In genomic region chr5:264346-264745, GRCh38 we compare ENCODE assay signal across 14 cellular contexts. TPM values are rescaled to one million over a fixed set of nuclear protein-coding genes. Genes with fewer than 3 reads are reported as not detected.
DNase-seq lines count a peak whose midpoint lies in the region; ATAC-seq and TF ChIP-seq lines count a peak whose summit lies in the region.
"Had no signal": no experiment of that assay in that cellular context is flagged by ENCODE, and none has a peak within 500 bp of the region (broad histone marks: within the 10 kb centered on the region; RNA-seq: fewer than 3 reads in every experiment).

No MANE protein-coding gene starts in this region.

- peaks cover 53% of the 10 kb centered on the region for H3K36me3 Mint-ChIP-seq in activated T-cell treated with anti-CD3 and anti-CD28 coated beads, Interleukin-2, amount 50 U/mL, for 24 hours (ENCODE audit: low read depth)
- H3K36me3 Mint-ChIP-seq in activated T-cell treated with anti-CD3 and anti-CD28 coated beads, Interleukin-2, amount 50 U/mL, for 4 hours (ENCODE audit: insufficient read depth), result peaks cover 20% of the 10 kb centered on the region
- peaks cover 13% of the 10 kb centered on the region for H3K36me3 Mint-ChIP-seq in endothelial cell (ENCODE audit: low read depth, unreplicated experiment)

- H2BK15ac ChIP-seq in mesenchymal stem cell (ENCODE audit: low read depth, poor library complexity, severe bottlenecking), result peak overlapping the region; percentile 12

- intact Hi-C loops in thyroid gland (cut with DNase I), result no loop called here

- peak overlapping the region; percentile 56 for H4K8ac ChIP-seq in mesenchymal stem cell (ENCODE audit: low read length)

- peak overlapping the region in 1 of 2 experiments; percentile 23 for H3K23ac ChIP-seq in mesenchymal stem cell (ENCODE audit: low read length in 2 of 2)

- H3K9ac ChIP-seq in mesenchymal stem cell (ENCODE audit: low read length), result peak overlapping the region; percentile 59

- peaks cover 11% of the 10 kb centered on the region for H3K4me1 ChIP-seq in mesenchymal stem cell (ENCODE audit: control insufficient read depth, insufficient read depth, low read depth, low read length)
- peaks cover 12 to 15% of the 10 kb centered on the region in 2 donors for H3K4me1 ChIP-seq in thyroid gland

- no peak overlapping the region for H3K4me2 ChIP-seq in mesenchymal stem cell (ENCODE audit: low read length, poor library complexity, severe bottlenecking)

- TF ChIP-seq POLR2A in thyroid gland (IDR thresholded peaks at IDR 0.05), result no peak

- peak overlapping the region; percentile 65 for H2BK120ac ChIP-seq in mesenchymal stem cell (ENCODE audit: low read depth, low read length)

- H3K36me3 ChIP-seq in mesenchymal stem cell (ENCODE audit: control insufficient read depth in 1 of 2, insufficient read depth in 2 of 2, low read depth in 1 of 2, low read length in 2 of 2) (peaks cover 3 to 36% of the 10 kb centered on the region in 2 experiments), thyroid gland (no peaks in the 10 kb centered on the region)

- H3K27ac Mint-ChIP-seq in activated T-cell treated with anti-CD3 and anti-CD28 coated beads, Interleukin-2, amount 50 U/mL, for 24 hours, result peak overlapping the region; percentile 45
- H3K27ac Mint-ChIP-seq in endothelial cell (ENCODE audit: unreplicated experiment), result no peak overlapping the region
- H3K27ac Mint-ChIP-seq: activated CD4-positive, alpha-beta memory T cell treated with anti-CD3 and anti-CD28 coated beads for 36 hours; natural killer cell treated with Interleukin-12 subunit alpha and Interleukin-12 subunit beta and Interleukin-15 and Interleukin-18, amount 100 ng/mL, for 72 hours had no signal

- H2BK12ac ChIP-seq in mesenchymal stem cell (ENCODE audit: low read length in 2 of 2), result peak overlapping the region; percentile 22 to 97

- H3K9me3 Mint-ChIP-seq in activated T-cell treated with anti-CD3 and anti-CD28 coated beads, Interleukin-2, amount 50 U/mL, for 24 hours, result no peaks in the 10 kb centered on the region
- H3K9me3 Mint-ChIP-seq in activated T-cell treated with anti-CD3 and anti-CD28 coated beads, Interleukin-2, amount 50 U/mL, for 4 hours, result no peaks in the 10 kb centered on the region
- no peaks in the 10 kb centered on the region for H3K9me3 Mint-ChIP-seq in endothelial cell (ENCODE audit: unreplicated experiment)
- H3K9me3 Mint-ChIP-seq: natural killer cell treated with Interleukin-12 subunit alpha and Interleukin-12 subunit beta and Interleukin-15 and Interleukin-18, amount 100 ng/mL, for 72 hours had no signal

- no peak overlapping the region for H2AFZ ChIP-seq in mesenchymal stem cell (ENCODE audit: low read depth, low read length)

- peaks cover 5% of the 10 kb centered on the region for H3K79me1 ChIP-seq in mesenchymal stem cell (replicated peaks; ENCODE audit: low read length, poor library complexity, severe bottlenecking)

- 81% methylated on average over 8 of the region's 11 CpGs for WGBS in mesenchymal stem cell
- WGBS in thyroid gland, 2 donors, result 96% methylated on average over 11 of the region's 11 CpGs

- peak overlapping the region; percentile 68 for H3K27ac ChIP-seq in mesenchymal stem cell (ENCODE audit: low read length, poor library complexity, severe bottlenecking)
- peak overlapping the region; percentile 63 to 89 (median 81) for H3K27ac ChIP-seq in thyroid gland

- H3K27me3 ChIP-seq in mesenchymal stem cell (ENCODE audit: control insufficient read depth in 1 of 2, insufficient read depth in 1 of 2, low read length in 2 of 2) (no peaks in the 10 kb centered on the region), thyroid gland (no peaks in the 10 kb centered on the region)

- H3K4me3 Mint-ChIP-seq in activated T-cell treated with anti-CD3 and anti-CD28 coated beads, Interleukin-2, amount 50 U/mL, for 24 hours, result no peak overlapping the region
- H3K4me3 Mint-ChIP-seq in activated T-cell treated with anti-CD3 and anti-CD28 coated beads, Interleukin-2, amount 50 U/mL, for 4 hours, result no peak overlapping the region
- peak overlapping the region; percentile 47 for H3K4me3 Mint-ChIP-seq in endothelial cell (ENCODE audit: unreplicated experiment)
- H3K4me3 Mint-ChIP-seq: activated CD4-positive, alpha-beta memory T cell treated with anti-CD3 and anti-CD28 coated beads for 36 hours; natural killer cell treated with Interleukin-12 subunit alpha and Interleukin-12 subunit beta and Interleukin-15 and Interleukin-18, amount 100 ng/mL, for 72 hours had no signal

- H4K91ac ChIP-seq in mesenchymal stem cell (ENCODE audit: low read length), result peak overlapping the region; percentile 96

- H3K18ac ChIP-seq in mesenchymal stem cell (ENCODE audit: low read depth in 1 of 2, low read length in 2 of 2), result peak overlapping the region; percentile 40 to 81

- peak overlapping the region; percentile 79 for H2AK5ac ChIP-seq in mesenchymal stem cell (ENCODE audit: low read length, severe bottlenecking)

- H3K27me3 Mint-ChIP-seq in activated T-cell treated with anti-CD3 and anti-CD28 coated beads, Interleukin-2, amount 50 U/mL, for 24 hours, result no peaks in the 10 kb centered on the region
- H3K27me3 Mint-ChIP-seq in activated T-cell treated with anti-CD3 and anti-CD28 coated beads, Interleukin-2, amount 50 U/mL, for 4 hours (ENCODE audit: low read depth), result no peaks in the 10 kb centered on the region
- H3K27me3 Mint-ChIP-seq in endothelial cell (ENCODE audit: unreplicated experiment), result peaks cover 7% of the 10 kb centered on the region
- H3K27me3 Mint-ChIP-seq: activated CD4-positive, alpha-beta memory T cell treated with anti-CD3 and anti-CD28 coated beads for 36 hours; natural killer cell treated with Interleukin-12 subunit alpha and Interleukin-12 subunit beta and Interleukin-15 and Interleukin-18, amount 100 ng/mL, for 72 hours had no signal

- no peak for DNase-seq in activated T-cell treated with anti-CD3 and anti-CD28 coated beads, Interleukin-2, amount 50 U/mL, for 24 hours
- DNase-seq in activated T-cell treated with anti-CD3 and anti-CD28 coated beads, Interleukin-2, amount 50 U/mL, for 4 hours, result no peak
- DNase-seq in endothelial cell (ENCODE audit: low spot score) (no peak), mesenchymal stem cell (no peak), thyroid gland (no peak), UCSD-AML1 (lab: John Stamatoyannopoulos, UW; ENCODE audit: unreplicated experiment) (no peak), NCI-H2196 (lab: John Stamatoyannopoulos, UW; ENCODE audit: unreplicated experiment) (no peak)
- DNase-seq: activated CD4-positive, alpha-beta memory T cell treated with anti-CD3 and anti-CD28 coated beads for 36 hours; activated naive CD4-positive, alpha-beta T cell; KBM-7; NCI-H1436; NCI-H69 had no signal

- peaks cover 9% of the 10 kb centered on the region for H3K4me1 Mint-ChIP-seq in activated T-cell treated with anti-CD3 and anti-CD28 coated beads, Interleukin-2, amount 50 U/mL, for 24 hours (ENCODE audit: low read depth)
- H3K4me1 Mint-ChIP-seq in activated T-cell treated with anti-CD3 and anti-CD28 coated beads, Interleukin-2, amount 50 U/mL, for 4 hours (ENCODE audit: low read depth), result peaks cover 3% of the 10 kb centered on the region
- H3K4me1 Mint-ChIP-seq in endothelial cell (ENCODE audit: unreplicated experiment), result no peaks in the 10 kb centered on the region

- H3K9me3 ChIP-seq in mesenchymal stem cell (ENCODE audit: control insufficient read depth, low read length) (no peaks in the 10 kb centered on the region), thyroid gland (no peaks in the 10 kb centered on the region)

- peak overlapping the region; percentile 47 for H2BK5ac ChIP-seq in mesenchymal stem cell (ENCODE audit: low read depth, low read length, poor library complexity, severe bottlenecking)

- peak overlapping the region in 1 of 2 experiments; percentile 78 for H3K4ac ChIP-seq in mesenchymal stem cell (ENCODE audit: low read depth in 1 of 2, low read length in 2 of 2)

- no peak for ATAC-seq in activated T-cell treated with anti-CD3 and anti-CD28 coated beads, Interleukin-2, amount 50 U/mL, for 4 hours
- no peak for ATAC-seq in GM19035 (IDR thresholded peaks at IDR 0.05; ENCODE audit: unreplicated experiment)
- ATAC-seq: natural killer cell treated with Interleukin-12 subunit alpha and Interleukin-12 subunit beta and Interleukin-15 and Interleukin-18, amount 100 ng/mL, for 72 hours had no signal

- TF ChIP-seq CTCF in endothelial cell (IDR thresholded peaks at IDR 0.05; ENCODE audit: unreplicated experiment), result no peak
- no peak for TF ChIP-seq CTCF in thyroid gland (IDR thresholded peaks at IDR 0.05)

- H3K14ac ChIP-seq in mesenchymal stem cell (ENCODE audit: low read length in 2 of 2), result peak overlapping the region in 1 of 2 experiments; percentile 92

- H3K4me3 ChIP-seq in mesenchymal stem cell (ENCODE audit: insufficient read depth in 1 of 2, low read depth in 1 of 2, low read length in 2 of 2) (no peak overlapping the region), thyroid gland (replicated peaks in 1 of 3) (no peak overlapping the region)

RNA-seq across cellular contexts. Expression of gene PDCD6, which starts 7.1 kb away (rescaled TPM):
- 100 to 1,000 TPM in 2 of 3 donors, 10 to 100 TPM in 1; 98.9 to 107 (median 101) TPM for total RNA-seq in activated T-cell treated with anti-CD3 and anti-CD28 coated beads, Interleukin-2, amount 50 U/mL, for 4 hours
- total RNA-seq in endothelial cell (ENCODE audit: unreplicated experiment) (101 TPM), thyroid gland (100 to 1,000 TPM; 111 to 134 (median 124) TPM)
- polyA plus RNA-seq in mesenchymal stem cell (2013, experiment 1 of 2), result 71.0 TPM
- 74.3 TPM for polyA plus RNA-seq in mesenchymal stem cell (2013, experiment 2 of 2)

RNA-seq across cellular contexts. Expression of gene SDHA, which starts 46.2 kb away (rescaled TPM):
- total RNA-seq in activated T-cell treated with anti-CD3 and anti-CD28 coated beads, Interleukin-2, amount 50 U/mL, for 4 hours, result 100 to 1,000 TPM in 2 of 3 donors, 10 to 100 TPM in 1; 73.1 to 120 (median 104) TPM
- total RNA-seq in endothelial cell (ENCODE audit: unreplicated experiment), result 73.5 TPM
- 101 TPM for polyA plus RNA-seq in mesenchymal stem cell (2013, experiment 1 of 2)
- polyA plus RNA-seq in mesenchymal stem cell (2013, experiment 2 of 2), result 110 TPM
- total RNA-seq in thyroid gland, result 100 to 1,000 TPM in 1 of 4 donors, 10 to 100 TPM in 3; 86.9 to 102 (median 92.2) TPM

RNA-seq across cellular contexts. Expression of gene CCDC127, which starts 46.4 kb away (rescaled TPM):
- total RNA-seq in activated T-cell treated with anti-CD3 and anti-CD28 coated beads, Interleukin-2, amount 50 U/mL, for 4 hours, result 1 to 10 TPM; 4.7 to 7.8 (median 5.7) TPM
- total RNA-seq in endothelial cell (ENCODE audit: unreplicated experiment) (8.1 TPM), thyroid gland (1 to 10 TPM; 4.4 to 5.2 (median 4.8) TPM)
- 3.9 TPM for polyA plus RNA-seq in mesenchymal stem cell (2013, experiment 1 of 2)
- polyA plus RNA-seq in mesenchymal stem cell (2013, experiment 2 of 2), result 3.8 TPM

RNA-seq across cellular contexts. Expression of gene AHRR, which starts 57.2 kb away (rescaled TPM):
- 10 to 100 TPM; 17.2 to 22.8 (median 22.2) TPM for total RNA-seq in activated T-cell treated with anti-CD3 and anti-CD28 coated beads, Interleukin-2, amount 50 U/mL, for 4 hours
- total RNA-seq in endothelial cell (ENCODE audit: unreplicated experiment) (8.7 TPM), thyroid gland (1 to 10 TPM in 3 of 4 donors, under 1 TPM in 1; 0.88 to 2.1 (median 1.3) TPM)
- polyA plus RNA-seq in mesenchymal stem cell (2013, experiment 1 of 2), result 12.1 TPM
- polyA plus RNA-seq in mesenchymal stem cell (2013, experiment 2 of 2), result 12.0 TPM
